In genomic region chr12:107912421-107913004, GRCh38 we compare ENCODE assay signal across 8 cellular contexts.
DNase-seq lines count a peak whose midpoint lies in the region; ATAC-seq lines count a peak whose summit lies in the region.

No MANE protein-coding gene starts in this region.

- H3K27me3 Mint-ChIP-seq in T-cell = peaks cover 42 to 57% of the 10 kb centered on the region in 2 donors

- no peaks in the 10 kb centered on the region for H3K36me3 Mint-ChIP-seq in T-cell

- peak overlapping the region; percentile 86 for H3K4me3 ChIP-seq in iPS-15b (ENCODE audit: low read depth, low read length)

- peaks cover 4 to 9% (median 7%) of the 10 kb centered on the region in 3 donors for H3K4me1 Mint-ChIP-seq in T-cell

- H3K9me3 ChIP-seq in iPS-15b (ENCODE audit: control insufficient read depth, insufficient read depth, low read length) = no peaks in the 10 kb centered on the region

- no peak overlapping the region for H3K9ac ChIP-seq in iPS-15b (ENCODE audit: low read depth, low read length)

- CTCF ChIA-PET in T-cell (lab: Charles Lee) = no interaction called here

- peak; percentile 75 for ATAC-seq in HG03159 (IDR thresholded peaks at IDR 0.05; ENCODE audit: unreplicated experiment)
- ATAC-seq in T-cell (replicated peaks in 1 of 4) = peak; percentile 48 to 66 (median 63)

- H3K4me1 ChIP-seq in iPS-15b (ENCODE audit: control insufficient read depth, insufficient read depth, low read length) = no peaks in the 10 kb centered on the region

- H3K27ac Mint-ChIP-seq in T-cell = no peak overlapping the region

- H3K9me3 Mint-ChIP-seq in T-cell = no peaks in the 10 kb centered on the region

- no peaks in the 10 kb centered on the region for H3K36me3 ChIP-seq in iPS-15b (ENCODE audit: control insufficient read depth, insufficient read depth, low read length)

- DNase-seq in NCI-H2196 (lab: John Stamatoyannopoulos, UW; ENCODE audit: unreplicated experiment) (peak; percentile 19), NCI-H2196 treated with DMSO at 0.1 percent for 48 hours (lab: John Stamatoyannopoulos, UW; ENCODE audit: unreplicated experiment) (no peak), T-cell (peak in 33 of 34 experiments; percentile 11 to 57 (median 39)), amygdala (lab: John Stamatoyannopoulos, UW) (peak in 39 of 56 donors; percentile 2 to 67 (median 20)), occipital lobe (lab: John Stamatoyannopoulos, UW) (no peak)
- peak; percentile 7 to 22 for DNase-seq in stimulated activated CD4-positive, alpha-beta T cell treated with anti-CD3 and anti-CD28 coated beads, Interleukin-1b, Interleukin-23, amount 100 ng/mL, for 1 hour (ENCODE audit: low read depth in 2 of 2)

- POLR2A ChIA-PET in T-cell (lab: Charles Lee) = no interaction called here

- peaks cover 31% of the 10 kb centered on the region for H3K27me3 ChIP-seq in iPS-15b (ENCODE audit: control insufficient read depth, insufficient read depth, low read length)

- peak overlapping the region; percentile 55 to 78 (median 66) for H3K4me3 Mint-ChIP-seq in T-cell

Comparison
In these comparisons a context has a peak if more than half of its experiments do, and no peak if none do; other contexts are left out.
1. DNase-seq: peak in NCI-H2196 (single experiment), T-cell (33 of 34), amygdala (39 of 56) and stimulated activated CD4-positive, alpha-beta T cell treated with anti-CD3 and anti-CD28 coated beads, Interleukin-1b, Interleukin-23, amount 100 ng/mL, for 1 hour (2 of 2); none in NCI-H2196 treated with DMSO at 0.1 percent for 48 hours (single experiment) and occipital lobe (single experiment).